ENCODE assay signal across 16 cellular contexts in genomic region chr19:49109569-49110233, GRCh38. TPM values are rescaled to one million over a fixed set of nuclear protein-coding genes. Genes with fewer than 3 reads are reported as not detected.
DNase-seq lines count a peak whose midpoint lies in the region; ATAC-seq, FAIRE-seq and TF ChIP-seq lines count a peak whose summit lies in the region.
"Had no signal": no experiment of that assay in that cellular context is flagged by ENCODE, and none has a peak within 500 bp of the region (broad histone marks: within the 10 kb centered on the region; RNA-seq: fewer than 3 reads in every experiment).

No MANE protein-coding gene starts in this region.

- SMC1A ChIA-PET in GM12878 (lab: Charles Lee; ENCODE audit: uncharacterized antibody, unreplicated experiment): no interaction called here

- peaks cover 7 to 30% of the 10 kb centered on the region in 2 experiments for H3K36me3 ChIP-seq in GM12878 (ENCODE audit: control insufficient read depth in 2 of 2, insufficient read depth in 2 of 2, low read length in 1 of 2)

- no peak overlapping the region for H3K4me3 ChIP-seq in GM12878
- H3K4me3 ChIP-seq: lower lobe of right lung, PC-9 had no signal

- no peak for TF ChIP-seq RAD21 in GM12878 (IDR thresholded peaks at IDR 0.05; ENCODE audit: insufficient read depth, low read depth, low read length)

- H3K9ac ChIP-seq in GM12878 (ENCODE audit: control insufficient read depth, insufficient read depth, low read length): no peak overlapping the region

- DNase-seq in GM12878 (ENCODE audit: low read depth, low spot score) (no peak), neural crest cell (ENCODE audit: low read depth, low spot score) (no peak), SKM-1 (lab: John Stamatoyannopoulos, UW; ENCODE audit: unreplicated experiment) (no peak)
- DNase-seq: activated CD4-positive, alpha-beta T cell treated with anti-CD3 and anti-CD28 coated beads, Interleukin-2, amount 50 U/mL, for 48 hours; activated naive CD8-positive, alpha-beta T cell treated with anti-CD3 and anti-CD28 coated beads, Interleukin-2, amount 50 U/mL, for 24 hours; activated T-cell treated with anti-CD3 and anti-CD28 coated beads, Interleukin-2, amount 50 U/mL, for 72 hours; C1 segment of cervical spinal cord; central memory CD4-positive, alpha-beta T cell; lower lobe of right lung; natural killer cell; NCI-H1048; NCI-H2107; PC-9; retina had no signal

- H3K79me2 ChIP-seq in GM12878 (ENCODE audit: control insufficient read depth, insufficient read depth, low read length): no peaks in the 10 kb centered on the region

- RAD21 ChIA-PET in GM12878 (lab: Charles Lee; ENCODE audit: unreplicated experiment): no interaction called here

- CTCF ChIA-PET in GM12878 (lab: Yijun Ruan, JAX): interaction anchor here (1.1 to 1.7 kb wide), 2 partner anchors 12 to 37 kb away, joined by 3 to 9 read pairs; no protein-coding TSS in a partner anchor

- no peak for ATAC-seq in GM12878
- ATAC-seq: activated naive CD8-positive, alpha-beta T cell treated with anti-CD3 and anti-CD28 coated beads, Interleukin-2, amount 50 U/mL, for 24 hours; activated T-cell treated with anti-CD3 and anti-CD28 coated beads, Interleukin-2, amount 50 U/mL, for 72 hours; lower lobe of right lung; natural killer cell had no signal

- peaks cover 15% of the 10 kb centered on the region for H3K4me1 Mint-ChIP-seq in neural crest cell

- POLR2A ChIA-PET in GM12878 (lab: Charles Lee): interaction anchor here (0.7 kb wide), 1 partner anchor 341 kb away, joined by 8 read pairs; no protein-coding TSS in a partner anchor

- H3K27ac ChIP-seq in GM12878 (ENCODE audit: control insufficient read depth, insufficient read depth): no peak overlapping the region
- H3K27ac ChIP-seq: lower lobe of right lung, PC-9 had no signal

- no peak overlapping the region for H2AFZ ChIP-seq in GM12878 (ENCODE audit: control insufficient read depth, low read depth, low read length)
- H2AFZ ChIP-seq: PC-9 had no signal

- H3K9me3 Mint-ChIP-seq in neural crest cell: no peaks in the 10 kb centered on the region
- H3K9me3 Mint-ChIP-seq: activated naive CD8-positive, alpha-beta T cell treated with anti-CD3 and anti-CD28 coated beads, Interleukin-2, amount 50 U/mL, for 24 hours; activated T-cell treated with anti-CD3 and anti-CD28 coated beads, Interleukin-2, amount 50 U/mL, for 72 hours; natural killer cell had no signal

- no TSS peak for BruUV-seq in GM12878 (replicated peaks; lab: Mats Ljungman, UMichigan)

- TF ChIP-seq POLR2A in GM12878 (IDR thresholded peaks at IDR 0.05; ENCODE audit: low read depth, low read length): no peak

- intact Hi-C loops in GM12878 (cut with micrococcal nuclease; ENCODE audit: unreplicated experiment): no loop called here

- H4K20me1 ChIP-seq in GM12878 (ENCODE audit: control insufficient read depth, insufficient read depth): no peaks in the 10 kb centered on the region

- TF ChIP-seq EP300 in GM12878 (IDR thresholded peaks at IDR 0.05; ENCODE audit: borderline replicate concordance in 1 of 2, control insufficient read depth in 1 of 2, low read depth in 2 of 2, low read length in 2 of 2): no peak

- in situ Hi-C loops in GM12878 (cut with MboI): no loop called here

- TF ChIP-seq CTCF in GM12878 (IDR thresholded peaks at IDR 0.05 in 2 of 3, conservative IDR thresholded peaks at IDR 0.05 in 1 of 3; ENCODE audit: control insufficient read depth in 2 of 3, extremely low read depth in 1 of 3, insufficient read depth in 1 of 3, low read depth in 3 of 3, low read length in 3 of 3) (no peak), neural crest cell (conservative IDR thresholded peaks at IDR 0.05) (no peak)

- H3K27me3 ChIP-seq in GM12878 (replicated peaks in 1 of 2; ENCODE audit: control insufficient read depth in 2 of 2, insufficient read depth in 2 of 2, low read length in 1 of 2): no peaks in the 10 kb centered on the region

- H3K36me3 Mint-ChIP-seq in neural crest cell (ENCODE audit: low read depth): peaks cover 18% of the 10 kb centered on the region

- peaks cover 4% of the 10 kb centered on the region for H3K4me1 ChIP-seq in GM12878 (ENCODE audit: control insufficient read depth, insufficient read depth, low read length)

- FAIRE-seq in GM12878 (lab: Jason Lieb, UNC): no peak
- FAIRE-seq: frontal cortex had no signal

- no peak overlapping the region for H3K27ac Mint-ChIP-seq in neural crest cell (ENCODE audit: unreplicated experiment)
- H3K27ac Mint-ChIP-seq: activated naive CD8-positive, alpha-beta T cell treated with anti-CD3 and anti-CD28 coated beads, Interleukin-2, amount 50 U/mL, for 24 hours; natural killer cell had no signal

- H3K4me3 Mint-ChIP-seq in neural crest cell: peak overlapping the region; percentile 50
- H3K4me3 Mint-ChIP-seq: activated naive CD8-positive, alpha-beta T cell treated with anti-CD3 and anti-CD28 coated beads, Interleukin-2, amount 50 U/mL, for 24 hours; activated T-cell treated with anti-CD3 and anti-CD28 coated beads, Interleukin-2, amount 50 U/mL, for 72 hours had no signal

- 88% methylated on average over 8 of the region's 8 CpGs for WGBS in GM12878 (ENCODE audit: insufficient coverage, insufficient replicate concordance, low lambda C conversion rate, missing lambda C conversion rate)

- H3K4me2 ChIP-seq in GM12878 (ENCODE audit: control insufficient read depth, insufficient read depth): no peak overlapping the region
- H3K4me2 ChIP-seq: PC-9 had no signal

- H3K27me3 Mint-ChIP-seq in neural crest cell (ENCODE audit: low read depth): peaks cover 12% of the 10 kb centered on the region
- H3K27me3 Mint-ChIP-seq: activated naive CD8-positive, alpha-beta T cell treated with anti-CD3 and anti-CD28 coated beads, Interleukin-2, amount 50 U/mL, for 24 hours had no signal

- no peaks in the 10 kb centered on the region for H3K9me3 ChIP-seq in GM12878 (replicated peaks; ENCODE audit: control insufficient read depth, insufficient read depth, low read length)
- H3K9me3 ChIP-seq: lower lobe of right lung had no signal

RNA-seq across cellular contexts. Expression of gene LIN7B, which starts 4.5 kb away (rescaled TPM):
- total RNA-seq in GM12878 (2013; cell fraction: nucleolus; rRNA removed): 0.67 TPM in 1 of 2 replicates, not detected in the other
- total RNA-seq in GM12878 (2014; rRNA removed) (1.5 and 1.9 TPM in 2 replicates), GM12878 (2014; rRNA removed; fragmentation: Illumina TruSeq; extraction: Trizol) (0.63 and 1.1 TPM in 2 replicates), GM12878 (2021) (1.8 and 2.9 TPM in 2 replicates), neural crest cell (5.4 and 7.5 TPM in 2 replicates)
- not detected for polyA plus RNA-seq in GM12878 (2011; ENCODE audit: low read depth)
- polyA plus RNA-seq in GM12878 (2011; rRNA removed) (0.50 and 0.88 TPM in 2 replicates), GM12878 (2014; fragmentation: Illumina TruSeq; extraction: Trizol) (not detected in 2 replicates), GM12878 (2014; fragmentation: Nextera tagmentation; extraction: Ambion mirVana) (under 1 TPM in 1 of 2 experiments, not detected in 1; 0.15 TPM), GM12878 (2014; rRNA removed) (2.6 and 3.2 TPM in 2 replicates), GM12878 (2016; fragmentation: Nextera tagmentation; extraction: Ambion mirVana) (1 to 10 TPM; 3.0 to 3.5 TPM)
- polyA plus RNA-seq in GM12878 (2011; cell fraction: cytosol; rRNA removed): 1.2 and 1.8 TPM in 2 replicates
- 2.2 and 4.1 TPM in 2 replicates for polyA plus RNA-seq in GM12878 (2011; cell fraction: nucleus; rRNA removed)
- polyA plus RNA-seq in GM12878 (2012): 1.4 and 1.5 TPM in 2 replicates
- 0.67 and 0.80 TPM in 2 replicates for polyA minus RNA-seq in GM12878 (2011; rRNA and poly(A)+ RNA removed)
- polyA minus RNA-seq in GM12878 (2011; cell fraction: cytosol; rRNA and poly(A)+ RNA removed): 4.3 TPM in 1 of 2 replicates, not detected in the other
- polyA minus RNA-seq in GM12878 (2011; cell fraction: nucleus; rRNA and poly(A)+ RNA removed): 0.77 and 1.8 TPM in 2 replicates

RNA-seq across cellular contexts. Expression of gene C19orf73, which starts 9.2 kb away (rescaled TPM):
- 0.69 and 1.2 TPM in 2 replicates for total RNA-seq in GM12878 (2013; cell fraction: nucleolus; rRNA removed)
- 0.98 and 1.2 TPM in 2 replicates for total RNA-seq in GM12878 (2014; rRNA removed)
- 0.49 and 0.60 TPM in 2 replicates for total RNA-seq in GM12878 (2014; rRNA removed; fragmentation: Illumina TruSeq; extraction: Trizol)
- 0.74 and 0.90 TPM in 2 replicates for total RNA-seq in GM12878 (2021)
- not detected for polyA plus RNA-seq in GM12878 (2011; ENCODE audit: low read depth)
- polyA plus RNA-seq in GM12878 (2011; rRNA removed): 0.29 and 0.54 TPM in 2 replicates
- 1.4 and 2.0 TPM in 2 replicates for polyA plus RNA-seq in GM12878 (2011; cell fraction: cytosol; rRNA removed)
- polyA plus RNA-seq in GM12878 (2011; cell fraction: nucleus; rRNA removed): 2.3 and 3.4 TPM in 2 replicates
- polyA plus RNA-seq in GM12878 (2012): 0.51 and 0.55 TPM in 2 replicates
- polyA plus RNA-seq in GM12878 (2014; fragmentation: Illumina TruSeq; extraction: Trizol): 0.65 TPM in 1 of 2 replicates, not detected in the other
- polyA plus RNA-seq in GM12878 (2014; fragmentation: Nextera tagmentation; extraction: Ambion mirVana): under 1 TPM; 0.20 to 0.69 TPM
- polyA plus RNA-seq in GM12878 (2014; rRNA removed): 1.0 and 2.1 TPM in 2 replicates
- polyA plus RNA-seq in GM12878 (2016; fragmentation: Nextera tagmentation; extraction: Ambion mirVana): 1 to 10 TPM; 1.6 to 2.0 TPM
- 0.66 and 3.6 TPM in 2 replicates for polyA minus RNA-seq in GM12878 (2011; rRNA and poly(A)+ RNA removed)
- polyA minus RNA-seq in GM12878 (2011; cell fraction: cytosol; rRNA and poly(A)+ RNA removed): not detected in 2 replicates
- polyA minus RNA-seq in GM12878 (2011; cell fraction: nucleus; rRNA and poly(A)+ RNA removed): 2.7 and 4.1 TPM in 2 replicates
- 1.0 and 1.3 TPM in 2 replicates for total RNA-seq in neural crest cell

RNA-seq across cellular contexts. Expression of gene PPFIA3, which starts 9.6 kb away (rescaled TPM):
- 3.5 and 5.8 TPM in 2 replicates for total RNA-seq in GM12878 (2013; cell fraction: nucleolus; rRNA removed)
- total RNA-seq in GM12878 (2014; rRNA removed) (0.73 and 0.87 TPM in 2 replicates), GM12878 (2014; rRNA removed; fragmentation: Illumina TruSeq; extraction: Trizol) (0.40 and 0.60 TPM in 2 replicates), GM12878 (2021) (1.3 and 1.7 TPM in 2 replicates), neural crest cell (21.7 and 22.7 TPM in 2 replicates)
- polyA plus RNA-seq in GM12878 (2011; ENCODE audit: low read depth): 0.41 TPM
- polyA plus RNA-seq in GM12878 (2011; rRNA removed) (0.71 and 0.79 TPM in 2 replicates), GM12878 (2014; fragmentation: Illumina TruSeq; extraction: Trizol) (0.21 TPM in 1 of 2 replicates, not detected in the other), GM12878 (2014; fragmentation: Nextera tagmentation; extraction: Ambion mirVana) (not detected), GM12878 (2014; rRNA removed) (0.62 and 1.3 TPM in 2 replicates), GM12878 (2016; fragmentation: Nextera tagmentation; extraction: Ambion mirVana) (under 1 TPM in 1 of 2 experiments, not detected in 1; 0.11 TPM)
- polyA plus RNA-seq in GM12878 (2011; cell fraction: cytosol; rRNA removed): 0.81 and 1.2 TPM in 2 replicates
- 6.1 and 6.5 TPM in 2 replicates for polyA plus RNA-seq in GM12878 (2011; cell fraction: nucleus; rRNA removed)
- polyA plus RNA-seq in GM12878 (2012): 0.69 and 1.0 TPM in 2 replicates
- 1.0 and 1.4 TPM in 2 replicates for polyA minus RNA-seq in GM12878 (2011; rRNA and poly(A)+ RNA removed)
- 0.52 and 1.3 TPM in 2 replicates for polyA minus RNA-seq in GM12878 (2011; cell fraction: cytosol; rRNA and poly(A)+ RNA removed)
- polyA minus RNA-seq in GM12878 (2011; cell fraction: nucleus; rRNA and poly(A)+ RNA removed): 1.2 and 3.8 TPM in 2 replicates

RNA-seq across cellular contexts. Expression of gene SNRNP70, which starts 24.4 kb away (rescaled TPM):
- total RNA-seq in GM12878 (2013; cell fraction: nucleolus; rRNA removed): 511 and 606 TPM in 2 replicates
- total RNA-seq in GM12878 (2014; rRNA removed) (279 and 350 TPM in 2 replicates), GM12878 (2014; rRNA removed; fragmentation: Illumina TruSeq; extraction: Trizol) (89.2 and 90.2 TPM in 2 replicates), GM12878 (2021) (193 and 215 TPM in 2 replicates), neural crest cell (291 and 303 TPM in 2 replicates)
- polyA plus RNA-seq in GM12878 (2011; ENCODE audit: low read depth): 53.8 TPM
- polyA plus RNA-seq in GM12878 (2011; rRNA removed) (105 and 162 TPM in 2 replicates), GM12878 (2014; fragmentation: Illumina TruSeq; extraction: Trizol) (102 and 112 TPM in 2 replicates), GM12878 (2014; fragmentation: Nextera tagmentation; extraction: Ambion mirVana) (10 to 100 TPM in 1 of 2 experiments, 1 to 10 TPM in 1; 2.7 to 14.9 TPM), GM12878 (2014; rRNA removed) (453 and 499 TPM in 2 replicates), GM12878 (2016; fragmentation: Nextera tagmentation; extraction: Ambion mirVana) (100 to 1,000 TPM; 157 to 192 TPM)
- 236 and 362 TPM in 2 replicates for polyA plus RNA-seq in GM12878 (2011; cell fraction: cytosol; rRNA removed)
- 1,226 and 1,900 TPM in 2 replicates for polyA plus RNA-seq in GM12878 (2011; cell fraction: nucleus; rRNA removed)
- 160 and 231 TPM in 2 replicates for polyA plus RNA-seq in GM12878 (2012)
- 27.6 and 69.7 TPM in 2 replicates for polyA minus RNA-seq in GM12878 (2011; rRNA and poly(A)+ RNA removed)
- polyA minus RNA-seq in GM12878 (2011; cell fraction: cytosol; rRNA and poly(A)+ RNA removed): 47.0 and 50.0 TPM in 2 replicates
- polyA minus RNA-seq in GM12878 (2011; cell fraction: nucleus; rRNA and poly(A)+ RNA removed): 99.1 and 161 TPM in 2 replicates

RNA-seq across cellular contexts. Expression of gene KCNA7, which starts 37.2 kb away (rescaled TPM):
- total RNA-seq in GM12878 (2013; cell fraction: nucleolus; rRNA removed): not detected in 2 replicates
- not detected in 2 replicates for total RNA-seq in GM12878 (2014; rRNA removed)
- total RNA-seq in GM12878 (2014; rRNA removed; fragmentation: Illumina TruSeq; extraction: Trizol): not detected in 2 replicates
- not detected in 2 replicates for total RNA-seq in GM12878 (2021)
- not detected for polyA plus RNA-seq in GM12878 (2011; ENCODE audit: low read depth)
- polyA plus RNA-seq in GM12878 (2011; rRNA removed): not detected in 2 replicates
- not detected in 2 replicates for polyA plus RNA-seq in GM12878 (2011; cell fraction: cytosol; rRNA removed)
- polyA plus RNA-seq in GM12878 (2011; cell fraction: nucleus; rRNA removed): not detected in 2 replicates
- not detected in 2 replicates for polyA plus RNA-seq in GM12878 (2012)
- not detected in 2 replicates for polyA plus RNA-seq in GM12878 (2014; fragmentation: Illumina TruSeq; extraction: Trizol)
- not detected for polyA plus RNA-seq in GM12878 (2014; fragmentation: Nextera tagmentation; extraction: Ambion mirVana)
- polyA plus RNA-seq in GM12878 (2014; rRNA removed): not detected in 2 replicates
- not detected for polyA plus RNA-seq in GM12878 (2016; fragmentation: Nextera tagmentation; extraction: Ambion mirVana)
- not detected in 2 replicates for polyA minus RNA-seq in GM12878 (2011; rRNA and poly(A)+ RNA removed)
- polyA minus RNA-seq in GM12878 (2011; cell fraction: cytosol; rRNA and poly(A)+ RNA removed): not detected in 2 replicates
- not detected in 2 replicates for polyA minus RNA-seq in GM12878 (2011; cell fraction: nucleus; rRNA and poly(A)+ RNA removed)
- total RNA-seq in neural crest cell: not detected in 2 replicates
- total RNA-seq: activated T-cell treated with anti-CD3 and anti-CD28 coated beads, Interleukin-2, amount 50 U/mL, for 72 hours; frontal cortex; lower lobe of right lung; natural killer cell; PC-9; subcutaneous adipose tissue had no signal
